ENCODE assay signal across 10 cellular contexts in the genomic region with DNA sequence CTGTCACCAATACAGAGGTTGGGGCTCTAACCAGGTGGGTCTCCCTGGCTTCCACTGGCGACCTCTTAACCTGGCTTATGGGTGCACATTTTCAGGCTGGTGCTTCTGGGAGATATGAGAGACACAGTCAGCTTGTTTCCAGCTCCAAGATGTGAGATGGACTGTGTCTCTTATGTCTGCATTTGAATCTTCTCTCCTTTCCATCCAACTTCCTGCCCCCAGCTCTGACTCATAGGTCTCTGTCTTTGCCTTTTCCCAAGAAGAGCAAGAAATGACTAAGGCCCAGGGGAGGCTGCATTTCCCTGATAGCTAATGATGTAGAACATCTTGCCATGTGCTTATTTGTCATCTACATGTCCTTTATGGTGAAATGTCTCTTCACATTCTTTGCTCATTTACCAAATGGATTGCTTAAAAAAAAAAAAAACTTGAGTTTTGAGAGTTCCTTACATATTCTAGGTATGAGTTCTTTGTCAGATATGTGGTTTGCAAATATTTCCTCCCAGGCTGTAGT. TPM values are rescaled to one million over a fixed set of nuclear protein-coding genes. Genes with fewer than 3 reads are reported as not detected.
DNase-seq lines count a peak whose midpoint lies in the region; ATAC-seq and TF ChIP-seq lines count a peak whose summit lies in the region.
"Had no signal": no experiment of that assay in that cellular context is flagged by ENCODE, and none has a peak within 500 bp of the region (broad histone marks: within the 10 kb centered on the region; RNA-seq: fewer than 3 reads in every experiment).

No MANE protein-coding gene starts in this region.

- H3K36me3 ChIP-seq in SJSA1 = peaks cover 2% of the 10 kb centered on the region

- H3K4me3 ChIP-seq in SJSA1 = no peak overlapping the region
- no peak overlapping the region for H3K4me3 ChIP-seq in cardiac fibroblast (replicated peaks in 1 of 2; ENCODE audit: low read depth in 2 of 2, low read length in 2 of 2)
- H3K4me3 ChIP-seq: PC-9 had no signal

- ATAC-seq in HG02970 (IDR thresholded peaks at IDR 0.05; ENCODE audit: low FRiP score, unreplicated experiment) (no peak), GM19328 (IDR thresholded peaks at IDR 0.05; ENCODE audit: unreplicated experiment) (no peak)

- peaks cover 15% of the 10 kb centered on the region for H3K4me1 ChIP-seq in SJSA1 (replicated peaks)

- no peaks in the 10 kb centered on the region for H3K9me3 ChIP-seq in SJSA1 (replicated peaks)

- no peak for TF ChIP-seq CTCF in cardiac fibroblast (IDR thresholded peaks at IDR 0.05; ENCODE audit: low read depth, low read length)

- peak overlapping the region; percentile 60 for H3K27ac ChIP-seq in SJSA1
- H3K27ac ChIP-seq: PC-9 had no signal

- DNase-seq in GM04503 (ENCODE audit: low read depth) (peak; percentile 95), SJSA1 (ENCODE audit: low read depth in 1 of 2, low spot score in 2 of 2) (peak; percentile 59 to 64), cardiac fibroblast (ENCODE audit: low read depth in 2 of 2) (peak; percentile 87 to 97), NCI-H128 (lab: John Stamatoyannopoulos, UW; ENCODE audit: unreplicated experiment) (no peak), cerebellar cortex (ENCODE audit: low spot score) (no peak)
- DNase-seq in stimulated activated CD4-positive, alpha-beta T cell treated with anti-CD3 and anti-CD28 coated beads, Interleukin-15, amount 100 ng/mL, for 24 hours = peak; percentile 73

- H3K27me3 ChIP-seq in SJSA1 (replicated peaks) = no peaks in the 10 kb centered on the region

RNA-seq across cellular contexts. Expression of gene UXT, which starts 3.2 kb away (rescaled TPM):
- total RNA-seq in SJSA1 (2014; rRNA removed; shearing (Covaris generic)) = 97.5 and 197 TPM in 2 replicates

RNA-seq across cellular contexts. Expression of gene ELK1, which starts 11.8 kb away (rescaled TPM):
- 29.8 and 32.6 TPM in 2 replicates for total RNA-seq in SJSA1 (2014; rRNA removed; shearing (Covaris generic))

RNA-seq across cellular contexts. Expression of gene CFP, which starts 32.5 kb away (rescaled TPM):
- total RNA-seq in SJSA1 (2014; rRNA removed; shearing (Covaris generic)) = 0.66 TPM in 1 of 2 replicates, not detected in the other

RNA-seq across cellular contexts. Expression of gene SYN1, which starts 42.5 kb away (rescaled TPM):
- 0.53 and 1.5 TPM in 2 replicates for total RNA-seq in SJSA1 (2014; rRNA removed; shearing (Covaris generic))
- total RNA-seq: mesenteric fat pad, PC-9 had no signal

Comparison
In these comparisons a context has a peak if more than half of its experiments do, and no peak if none do; other contexts are left out.
1. DNase-seq: peak in GM04503 (single experiment), SJSA1 (2 of 2), cardiac fibroblast (2 of 2) and stimulated activated CD4-positive, alpha-beta T cell treated with anti-CD3 and anti-CD28 coated beads, Interleukin-15, amount 100 ng/mL, for 24 hours (single experiment); none in NCI-H128 (single experiment) and cerebellar cortex (single experiment).